In genomic region chr6:36955671-36956070, GRCh38 we compare ENCODE assay signal across 14 cellular contexts. TPM values are rescaled to one million over a fixed set of nuclear protein-coding genes. Genes with fewer than 3 reads are reported as not detected.
A peak's percentile ranks its signal among the peaks of the same experiment; 100 is the strongest.
DNase-seq lines count a peak whose midpoint lies in the region; ATAC-seq and TF ChIP-seq lines count a peak whose summit lies in the region.
"Had no signal": no experiment of that assay in that cellular context is flagged by ENCODE, and none has a peak within 500 bp of the region (broad histone marks: within the 10 kb centered on the region; RNA-seq: fewer than 3 reads in every experiment).

No MANE protein-coding gene starts in this region.

- H3K27me3 ChIP-seq in GM23338 (ENCODE audit: insufficient read depth) (no peaks in the 10 kb centered on the region), parathyroid adenoma (ENCODE audit: control insufficient read depth, insufficient read depth, low read length) (no peaks in the 10 kb centered on the region)
- H3K27me3 ChIP-seq: thyroid gland had no signal

- DNase-seq in activated T-cell treated with anti-CD3 and anti-CD28 coated beads, Interleukin-2, amount 50 U/mL, for 24 hours: no peak
- no peak for DNase-seq in activated T-cell treated with anti-CD3 and anti-CD28 coated beads for 4 hours
- DNase-seq in GM23338 (ENCODE audit: low spot score): no peak
- no peak for DNase-seq in central memory CD8-positive, alpha-beta T cell (ENCODE audit: low spot score in 2 of 2)
- no peak for DNase-seq in stimulated activated CD4-positive, alpha-beta T cell treated with anti-CD3 and anti-CD28 coated beads, Interleukin-2, amount 100 ng/mL, for 48 hours
- no peak for DNase-seq in NCI-H2196 treated with DMSO at 0.1 percent for 48 hours (lab: John Stamatoyannopoulos, UW; ENCODE audit: unreplicated experiment)
- DNase-seq: Caco-2, IMR-90, NCI-H345, thyroid gland had no signal

- H3K79me2 ChIP-seq in GM23338 (replicated peaks; ENCODE audit: insufficient read depth) (no peaks in the 10 kb centered on the region), parathyroid adenoma (no peaks in the 10 kb centered on the region)

- H3K4me3 Mint-ChIP-seq in activated T-cell treated with anti-CD3 and anti-CD28 coated beads, Interleukin-2, amount 50 U/mL, for 24 hours: no peak overlapping the region
- no peak overlapping the region for H3K4me3 Mint-ChIP-seq in GM23338
- H3K4me3 Mint-ChIP-seq in central memory CD8-positive, alpha-beta T cell: peak overlapping the region; percentile 77

- no peak overlapping the region for H3K9ac ChIP-seq in parathyroid adenoma

- no peak overlapping the region for H3K4me3 ChIP-seq in GM23338
- H3K4me3 ChIP-seq in parathyroid adenoma (ENCODE audit: low read depth, low read length): no peak overlapping the region
- H3K4me3 ChIP-seq: thyroid gland had no signal

- TF ChIP-seq CTCF in GM23338 (conservative IDR thresholded peaks at IDR 0.05; ENCODE audit: low read depth in 2 of 2) (no peak), parathyroid adenoma (IDR thresholded peaks at IDR 0.05) (no peak)

- H3K4me2 ChIP-seq in GM23338 (no peak overlapping the region), parathyroid adenoma (ENCODE audit: low read length) (no peak overlapping the region)

- no peaks in the 10 kb centered on the region for H3K36me3 ChIP-seq in GM23338 (ENCODE audit: insufficient read depth)
- H3K36me3 ChIP-seq in parathyroid adenoma (ENCODE audit: control insufficient read depth, insufficient read depth, low read length): no peaks in the 10 kb centered on the region
- H3K36me3 ChIP-seq: thyroid gland had no signal

- no peaks in the 10 kb centered on the region for H3K9me3 Mint-ChIP-seq in activated T-cell treated with anti-CD3 and anti-CD28 coated beads, Interleukin-2, amount 50 U/mL, for 24 hours
- H3K9me3 Mint-ChIP-seq in GM23338: no peaks in the 10 kb centered on the region
- no peaks in the 10 kb centered on the region for H3K9me3 Mint-ChIP-seq in central memory CD8-positive, alpha-beta T cell

- no peak for ATAC-seq in GM23338
- ATAC-seq in central memory CD8-positive, alpha-beta T cell (replicated peaks; ENCODE audit: extremely low read depth, poor library complexity, severe bottlenecking): peak; percentile 58
- ATAC-seq in HG03565 (IDR thresholded peaks at IDR 0.05; ENCODE audit: unreplicated experiment): no peak

- no peaks in the 10 kb centered on the region for H3K9me2 ChIP-seq in GM23338 (ENCODE audit: insufficient read depth)

- H3K4me1 Mint-ChIP-seq in activated T-cell treated with anti-CD3 and anti-CD28 coated beads, Interleukin-2, amount 50 U/mL, for 24 hours (ENCODE audit: low read depth): peaks cover 45% of the 10 kb centered on the region
- peaks cover 10% of the 10 kb centered on the region for H3K4me1 Mint-ChIP-seq in GM23338
- H3K4me1 Mint-ChIP-seq in central memory CD8-positive, alpha-beta T cell: peaks cover 42% of the 10 kb centered on the region

- H3K4me1 ChIP-seq in GM23338 (ENCODE audit: insufficient read depth) (no peaks in the 10 kb centered on the region), parathyroid adenoma (no peaks in the 10 kb centered on the region)

- no peaks in the 10 kb centered on the region for H3K9me3 ChIP-seq in parathyroid adenoma (ENCODE audit: control insufficient read depth, low read length)
- H3K9me3 ChIP-seq: Caco-2, thyroid gland had no signal

- peak overlapping the region; percentile 48 for H3K27ac Mint-ChIP-seq in activated T-cell treated with anti-CD3 and anti-CD28 coated beads, Interleukin-2, amount 50 U/mL, for 24 hours
- no peak overlapping the region for H3K27ac Mint-ChIP-seq in GM23338
- peak overlapping the region; percentile 42 for H3K27ac Mint-ChIP-seq in central memory CD8-positive, alpha-beta T cell (ENCODE audit: low read depth)

- peak overlapping the region; percentile 28; the same call in 1 of the 2 replicates for H2AFZ ChIP-seq in GM23338
- H2AFZ ChIP-seq in parathyroid adenoma: peak overlapping the region; percentile 17

- H4K20me1 ChIP-seq in GM23338 (replicated peaks; ENCODE audit: insufficient read depth): no peaks in the 10 kb centered on the region

- H3K36me3 Mint-ChIP-seq in activated T-cell treated with anti-CD3 and anti-CD28 coated beads, Interleukin-2, amount 50 U/mL, for 24 hours (ENCODE audit: low read depth): no peaks in the 10 kb centered on the region
- no peaks in the 10 kb centered on the region for H3K36me3 Mint-ChIP-seq in GM23338 (ENCODE audit: low read depth)
- peaks cover 5% of the 10 kb centered on the region for H3K36me3 Mint-ChIP-seq in central memory CD8-positive, alpha-beta T cell (ENCODE audit: insufficient read depth)

- H3K27ac ChIP-seq in GM23338 (ENCODE audit: low read depth): no peak overlapping the region
- no peak overlapping the region for H3K27ac ChIP-seq in parathyroid adenoma
- H3K27ac ChIP-seq: thyroid gland had no signal

- H3K27me3 Mint-ChIP-seq in activated T-cell treated with anti-CD3 and anti-CD28 coated beads, Interleukin-2, amount 50 U/mL, for 24 hours: no peaks in the 10 kb centered on the region
- H3K27me3 Mint-ChIP-seq in GM23338 (ENCODE audit: insufficient read depth, low read depth, poor library complexity): peaks cover 2% of the 10 kb centered on the region
- no peaks in the 10 kb centered on the region for H3K27me3 Mint-ChIP-seq in central memory CD8-positive, alpha-beta T cell

- H3F3A ChIP-seq in GM23338 (replicated peaks; ENCODE audit: low read depth): 0 out of 2 replicates have a peak, but pooled peaks cover 3% of the 10 kb centered on the region

TF ChIP-seq in GM23338, 12 proteins besides CTCF, POLR2A, EP300 and RAD21 (continues in another document):
- TF ChIP-seq EZH2 (IDR thresholded peaks at IDR 0.05; ENCODE audit: low read depth, unreplicated experiment) (no peak), ZNF462 (CRISPR knock-in tag; IDR thresholded peaks at IDR 0.05) (no peak), NANOG (IDR thresholded peaks at IDR 0.05; ENCODE audit: borderline replicate concordance) (no peak)

RNA-seq across cellular contexts. Expression of gene PI16, which starts 1.1 kb away (rescaled TPM):
- total RNA-seq in GM23338 (2014; rRNA removed; shearing (Covaris generic)): not detected in 2 replicates
- 0.17 and 0.50 TPM in 2 replicates for polyA plus RNA-seq in GM23338 (2016; fragmentation: Nextera tagmentation; extraction: Ambion mirVana)
- total RNA-seq: Caco-2, IMR-90, myocyte had no signal

RNA-seq across cellular contexts. Expression of gene MTCH1, which starts 30.3 kb away (rescaled TPM):
- 261 and 271 TPM in 2 replicates for total RNA-seq in GM23338 (2014; rRNA removed; shearing (Covaris generic))
- polyA plus RNA-seq in GM23338 (2016; fragmentation: Nextera tagmentation; extraction: Ambion mirVana): 108 and 109 TPM in 2 replicates

RNA-seq across cellular contexts. Expression of gene FGD2, which starts 49.8 kb away (rescaled TPM):
- 0.14 and 0.35 TPM in 2 replicates for total RNA-seq in GM23338 (2014; rRNA removed; shearing (Covaris generic))
- polyA plus RNA-seq in GM23338 (2016; fragmentation: Nextera tagmentation; extraction: Ambion mirVana): 0.13 and 0.16 TPM in 2 replicates
- total RNA-seq: Caco-2, dermis microvascular lymphatic vessel endothelial cell, IMR-90, myocyte had no signal
